8 cellular contexts compared by ENCODE assay signal in the genomic region with DNA sequence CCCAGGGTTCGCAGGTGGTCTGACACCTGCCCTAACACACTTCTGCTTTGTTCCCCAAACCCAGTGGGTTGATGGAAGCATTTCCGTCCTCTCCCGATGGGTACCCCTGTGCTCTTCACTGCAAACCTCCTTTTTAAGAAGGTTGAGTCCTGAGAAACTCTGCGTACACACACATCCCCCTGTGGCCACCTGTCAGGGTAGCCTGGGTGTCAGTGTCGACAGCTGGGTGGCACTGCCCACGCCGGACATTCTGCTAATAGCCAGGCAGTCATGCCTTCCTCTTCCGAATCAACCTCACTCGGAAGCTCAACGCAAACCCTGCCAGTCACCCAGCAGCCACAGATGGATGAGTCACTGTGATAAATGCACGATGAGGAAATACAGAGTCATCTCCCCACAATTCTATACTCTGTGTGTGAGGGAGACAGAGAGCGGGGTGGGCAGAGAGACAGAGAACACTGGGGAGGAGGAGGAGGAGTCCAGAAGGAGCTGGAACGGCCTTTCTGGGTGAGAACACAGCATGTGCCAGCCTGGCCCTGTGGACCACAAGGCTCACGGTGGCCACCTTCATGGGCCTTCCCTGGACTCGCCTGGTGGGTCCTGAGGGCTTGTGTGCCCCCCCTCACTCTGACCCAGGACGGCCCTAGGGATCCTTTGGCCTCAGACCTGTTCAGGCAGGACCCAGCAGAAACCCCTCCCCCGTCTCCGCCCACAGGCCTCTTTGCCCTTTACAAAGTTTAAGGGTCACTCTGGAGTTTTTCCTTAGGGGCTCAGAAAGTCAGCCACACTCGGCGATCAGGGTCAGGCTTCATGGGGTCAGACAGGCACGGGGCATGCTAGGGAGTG.
DNase-seq lines count a peak whose midpoint lies in the region; ATAC-seq, FAIRE-seq and TF ChIP-seq lines count a peak whose summit lies in the region.
"Not testable (repeated sequence)": the region's sequence is repeated elsewhere in the genome, so short reads cannot be mapped to it uniquely, and the experiment has no call there.

No MANE protein-coding gene starts in this region.

- intact Hi-C loops in GM12878 (cut with micrococcal nuclease; ENCODE audit: unreplicated experiment); left cardiac atrium (cut with DNase I); mucosa of descending colon (cut with DNase I, micrococcal nuclease); gastrocnemius medialis (cut with DNase I; ENCODE audit: low total_unique reads); testis (cut with DNase I; ENCODE audit: low total_unique reads): not testable (repeated sequence)

- H3K4me2 ChIP-seq in A549; GM12878 (ENCODE audit: control insufficient read depth, insufficient read depth): not testable (repeated sequence)

- ATAC-seq in A549 (peak; percentile 90), RWPE2 (ENCODE audit: low read depth) (peak; percentile 88), GM12878 (peak; percentile 21; the same call in 1 of the 3 replicates), left cardiac atrium (peak; percentile 30 to 93), mucosa of descending colon (peak; percentile 90), gastrocnemius medialis (peak; percentile 67 to 72)

- TF ChIP-seq RAD21 in A549 (conservative IDR thresholded peaks at IDR 0.05 in 1 of 2, IDR thresholded peaks at IDR 0.05 in 1 of 2); GM12878 (IDR thresholded peaks at IDR 0.05; ENCODE audit: insufficient read depth, low read depth, low read length): not testable (repeated sequence)

- not testable (repeated sequence) for H3K9me3 ChIP-seq in A549; RWPE2 (ENCODE audit: severe bottlenecking); GM12878 (replicated peaks; ENCODE audit: control insufficient read depth, insufficient read depth, low read length); mucosa of descending colon; gastrocnemius medialis; testis

- CTCF ChIA-PET in A549 (lab: Yijun Ruan, JAX); GM12878 (lab: Yijun Ruan, JAX): not testable (repeated sequence)

- in situ Hi-C loops in GM12878 (cut with MboI); gastrocnemius medialis (cut with MboI; ENCODE audit: low sequenced_read_pairs in 4 of 4): not testable (repeated sequence)

- SMC1A ChIA-PET in GM12878 (lab: Charles Lee; ENCODE audit: uncharacterized antibody, unreplicated experiment) = not testable (repeated sequence)

- RAD21 ChIA-PET in GM12878 (lab: Charles Lee; ENCODE audit: unreplicated experiment) = not testable (repeated sequence)

- H3K27me3 ChIP-seq in RWPE2 (ENCODE audit: insufficient read depth, poor library complexity, severe bottlenecking); GM12878 (replicated peaks in 1 of 2; ENCODE audit: control insufficient read depth in 2 of 2, insufficient read depth in 2 of 2, low read length in 1 of 2); gastrocnemius medialis; testis: not testable (repeated sequence)

- not testable (repeated sequence) for TF ChIP-seq POLR2A in A549 (IDR thresholded peaks at IDR 0.05; ENCODE audit: low read length); GM12878 (IDR thresholded peaks at IDR 0.05; ENCODE audit: low read depth, low read length); gastrocnemius medialis (IDR thresholded peaks at IDR 0.05); testis (IDR thresholded peaks at IDR 0.05)

- not testable (repeated sequence) for H3K36me3 ChIP-seq in RWPE2 (ENCODE audit: low read depth); GM12878 (ENCODE audit: control insufficient read depth in 2 of 2, insufficient read depth in 2 of 2, low read length in 1 of 2); mucosa of descending colon (ENCODE audit: low read depth); gastrocnemius medialis; testis (ENCODE audit: low read depth, missing control alignments)

- H3K4me3 Mint-ChIP-seq in activated T-cell treated with anti-CD3 and anti-CD28 coated beads, Interleukin-2, amount 50 U/mL, for 24 hours = not testable (repeated sequence)

- not testable (repeated sequence) for H3K9ac ChIP-seq in GM12878 (ENCODE audit: control insufficient read depth, insufficient read depth, low read length)

- not testable (repeated sequence) for H3K4me1 Mint-ChIP-seq in activated T-cell treated with anti-CD3 and anti-CD28 coated beads, Interleukin-2, amount 50 U/mL, for 24 hours (ENCODE audit: low read depth)

- not testable (repeated sequence) for H3K27me3 Mint-ChIP-seq in activated T-cell treated with anti-CD3 and anti-CD28 coated beads, Interleukin-2, amount 50 U/mL, for 24 hours

- not testable (repeated sequence) for H3K79me2 ChIP-seq in GM12878 (ENCODE audit: control insufficient read depth, insufficient read depth, low read length)

- WGBS in A549 (ENCODE audit: missing lambda C conversion rate) = no CpG with 5 or more reads among the region's 21 CpGs
- WGBS in GM12878 (ENCODE audit: insufficient coverage, insufficient replicate concordance, low lambda C conversion rate, missing lambda C conversion rate) = 19% methylated on average over 3 of the region's 21 CpGs
- WGBS in testis, 2 donors = no CpG with 5 or more reads among the region's 21 CpGs

- not testable (repeated sequence) for H3K36me3 Mint-ChIP-seq in activated T-cell treated with anti-CD3 and anti-CD28 coated beads, Interleukin-2, amount 50 U/mL, for 24 hours (ENCODE audit: low read depth)

- not testable (repeated sequence) for H2AFZ ChIP-seq in GM12878 (ENCODE audit: control insufficient read depth, low read depth, low read length)

- not testable (repeated sequence) for FAIRE-seq in A549 (lab: Jason Lieb, UNC); GM12878 (lab: Jason Lieb, UNC)

- H3K4me3 ChIP-seq in A549; RWPE2 (ENCODE audit: severe bottlenecking); GM12878; mucosa of descending colon; gastrocnemius medialis; testis: not testable (repeated sequence)

- POLR2A ChIA-PET in A549 (lab: Yijun Ruan, JAX); GM12878 (lab: Charles Lee): not testable (repeated sequence)

- not testable (repeated sequence) for H4K20me1 ChIP-seq in GM12878 (ENCODE audit: control insufficient read depth, insufficient read depth)

- not testable (repeated sequence) for H3K9me3 Mint-ChIP-seq in activated T-cell treated with anti-CD3 and anti-CD28 coated beads, Interleukin-2, amount 50 U/mL, for 24 hours

- not testable (repeated sequence) for DNase-seq in A549 (ENCODE audit: low read depth in 1 of 2, low spot score in 1 of 2); RWPE2 (ENCODE audit: low spot score); GM12878 (ENCODE audit: low read depth, low spot score); left cardiac atrium; mucosa of descending colon
- DNase-seq in activated T-cell treated with anti-CD3 and anti-CD28 coated beads, Interleukin-2, amount 50 U/mL, for 24 hours = peak; percentile 29
- DNase-seq in gastrocnemius medialis = peak in 1 of 2 donors; percentile 1
- peak; percentile 10 for DNase-seq in testis

- not testable (repeated sequence) for H3K27ac Mint-ChIP-seq in activated T-cell treated with anti-CD3 and anti-CD28 coated beads, Interleukin-2, amount 50 U/mL, for 24 hours

- not testable (repeated sequence) for H3K4me1 ChIP-seq in A549; RWPE2 (ENCODE audit: insufficient read depth, poor library complexity, severe bottlenecking); GM12878 (ENCODE audit: control insufficient read depth, insufficient read depth, low read length); mucosa of descending colon (ENCODE audit: low read depth); gastrocnemius medialis; testis

- H3K27ac ChIP-seq in A549; RWPE2 (ENCODE audit: poor library complexity, severe bottlenecking); GM12878 (ENCODE audit: control insufficient read depth, insufficient read depth); gastrocnemius medialis; testis: not testable (repeated sequence)

- TF ChIP-seq EP300 in A549 (IDR thresholded peaks at IDR 0.05); GM12878 (IDR thresholded peaks at IDR 0.05; ENCODE audit: borderline replicate concordance in 1 of 2, control insufficient read depth in 1 of 2, low read depth in 2 of 2, low read length in 2 of 2): not testable (repeated sequence)

- not testable (repeated sequence) for BruUV-seq in GM12878 (replicated peaks; lab: Mats Ljungman, UMichigan)

- TF ChIP-seq CTCF in A549 (IDR thresholded peaks at IDR 0.05); RWPE2 (IDR thresholded peaks at IDR 0.05; ENCODE audit: poor library complexity, severe bottlenecking); GM12878 (IDR thresholded peaks at IDR 0.05 in 2 of 3, conservative IDR thresholded peaks at IDR 0.05 in 1 of 3; ENCODE audit: control insufficient read depth in 2 of 3, extremely low read depth in 1 of 3, insufficient read depth in 1 of 3, low read depth in 3 of 3, low read length in 3 of 3); mucosa of descending colon (IDR thresholded peaks at IDR 0.05); gastrocnemius medialis (IDR thresholded peaks at IDR 0.05 in 4 of 5, conservative IDR thresholded peaks at IDR 0.05 in 1 of 5); testis (IDR thresholded peaks at IDR 0.05): not testable (repeated sequence)

Comparison
In these comparisons a context has a peak if more than half of its experiments do, and no peak if none do; other contexts are left out.
1. ATAC-seq: peak in every context shown above with its lines; median percentile 90 in A549; 90 in mucosa of descending colon; 88 in RWPE2; 70 in gastrocnemius medialis; 62 in left cardiac atrium; 21 in GM12878.